Comparison of ENCODE assay signal across 13 cellular contexts in the genomic region with DNA sequence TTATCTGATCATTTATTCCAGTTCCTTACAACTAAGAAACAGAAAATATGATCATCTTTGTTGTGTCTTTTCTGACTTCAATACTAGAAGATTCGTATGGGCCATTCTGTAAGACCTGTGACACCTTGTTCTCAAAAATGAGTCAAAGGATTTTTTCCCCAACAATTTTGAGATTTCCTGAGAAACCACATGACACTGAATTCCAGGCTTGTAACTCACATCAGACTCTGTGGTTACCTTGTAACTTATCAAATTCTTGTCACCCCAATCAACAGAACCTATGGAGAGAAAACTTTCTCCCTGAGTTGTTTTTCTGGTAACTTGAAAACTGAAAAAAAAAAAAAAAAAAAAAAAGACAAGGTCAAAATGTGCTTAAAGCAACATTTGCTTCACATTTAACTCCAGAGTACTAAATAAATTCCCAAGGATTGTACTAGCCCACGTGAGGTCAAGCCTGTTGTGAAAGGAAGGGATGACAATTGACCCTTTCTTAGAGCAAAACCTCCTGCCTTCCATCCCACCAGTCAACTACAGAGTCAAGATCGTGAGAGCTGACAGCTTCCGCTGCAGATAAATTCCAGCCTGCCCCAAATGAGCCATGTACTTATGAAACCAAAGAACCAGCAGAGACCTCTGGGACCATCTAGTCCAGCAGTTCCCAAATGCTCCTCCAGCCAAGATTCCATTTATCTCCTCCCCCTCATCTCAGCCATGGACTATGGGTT.
DNase-seq lines count a peak whose midpoint lies in the region; ATAC-seq, FAIRE-seq and TF ChIP-seq lines count a peak whose summit lies in the region.
"Had no signal": no experiment of that assay in that cellular context is flagged by ENCODE, and none has a peak within 500 bp of the region (broad histone marks: within the 10 kb centered on the region; RNA-seq: fewer than 3 reads in every experiment).

No MANE protein-coding gene starts in this region.

- no peak for TF ChIP-seq POLR2A in endothelial cell of umbilical vein (IDR thresholded peaks at IDR 0.05; ENCODE audit: low read depth, low read length)

- POLR2A ChIA-PET in PC-3 (lab: Charles Lee; ENCODE audit: unreplicated experiment) (no interaction called here), endothelial cell of umbilical vein (lab: Charles Lee) (no interaction called here)

- peak; percentile 63 for DNase-seq in AG20443 (ENCODE audit: low spot score)
- DNase-seq in PC-3: peak; percentile 77
- peak; percentile 70 for DNase-seq in endothelial cell of umbilical vein (ENCODE audit: low read depth, low spot score)
- DNase-seq in left kidney (ENCODE audit: low read depth, low spot score): peak; percentile 38
- DNase-seq in GF-D8 (lab: John Stamatoyannopoulos, UW): no peak
- DNase-seq in ureter (ENCODE audit: low spot score): no peak
- DNase-seq: endodermal cell, NCI-H187 treated with DMSO at 0.1 percent for 48 hours, T-helper 2 cell, upper lobe of left lung had no signal

- peaks cover 2% of the 10 kb centered on the region; the same call in 1 of the 2 replicates for H3K36me3 ChIP-seq in PC-3 (ENCODE audit: low read depth, low read length)
- no peaks in the 10 kb centered on the region for H3K36me3 ChIP-seq in endothelial cell of umbilical vein (ENCODE audit: control insufficient read depth in 2 of 2, extremely low read depth in 1 of 2, insufficient read depth in 2 of 2, low read length in 2 of 2)
- H3K36me3 ChIP-seq: BLaER1 treated with 17β-estradiol and CSF1 and Interleukin-3, amounts not matched to agents 10 nM and 100 nM; upper lobe of left lung had no signal

- dilution Hi-C loops in endothelial cell of umbilical vein (cut with MboI; ENCODE audit: extremely low pct_ligation_motif_present, low sequenced_read_pairs): no loop called here

- H3K27ac ChIP-seq in PC-3 (ENCODE audit: low read length): peak overlapping the region; percentile 42
- peak overlapping the region; percentile 76 for H3K27ac ChIP-seq in endothelial cell of umbilical vein (ENCODE audit: insufficient read depth, low read depth, low read length)
- H3K27ac ChIP-seq: BLaER1 treated with 17β-estradiol and CSF1 and Interleukin-3, amounts not matched to agents 10 nM and 100 nM; upper lobe of left lung had no signal

- H3K4me1 ChIP-seq in PC-3 (ENCODE audit: insufficient read depth, low read length) (peaks cover 25% of the 10 kb centered on the region), endothelial cell of umbilical vein (ENCODE audit: control insufficient read depth, extremely low read depth, insufficient read depth, low read length) (peaks cover 31% of the 10 kb centered on the region)
- H3K4me1 ChIP-seq: BLaER1 treated with 17β-estradiol and CSF1 and Interleukin-3, amounts not matched to agents 10 nM and 100 nM; upper lobe of left lung had no signal

- H3K9me3 ChIP-seq in PC-3 (ENCODE audit: low read length): no peaks in the 10 kb centered on the region
- H3K9me3 ChIP-seq in endothelial cell of umbilical vein (replicated peaks; ENCODE audit: control insufficient read depth, insufficient read depth, low read length): no peaks in the 10 kb centered on the region
- H3K9me3 ChIP-seq: BLaER1 treated with 17β-estradiol and CSF1 and Interleukin-3, amounts not matched to agents 10 nM and 100 nM; upper lobe of left lung had no signal

- no peak for FAIRE-seq in endothelial cell of umbilical vein (lab: Jason Lieb, UNC)

- intact Hi-C loops in PC-3 (cut with micrococcal nuclease): loop anchor here (2.0 kb wide), 1 partner anchor 19 kb away; no protein-coding TSS in a partner anchor
- intact Hi-C loops in endothelial cell of umbilical vein (cut with micrococcal nuclease): no loop called here

- peak overlapping the region; percentile 84; the same call in 1 of the 2 replicates for H3K4me3 ChIP-seq in PC-3 (ENCODE audit: low read length)
- no peak overlapping the region for H3K4me3 ChIP-seq in endothelial cell of umbilical vein (replicated peaks in 1 of 3; ENCODE audit: insufficient read depth in 1 of 3, low read depth in 1 of 3, low read length in 3 of 3)
- H3K4me3 ChIP-seq: BLaER1 treated with 17β-estradiol and CSF1 and Interleukin-3, amounts not matched to agents 10 nM and 100 nM; upper lobe of left lung had no signal

- peaks cover 57% of the 10 kb centered on the region for H3K79me2 ChIP-seq in PC-3 (ENCODE audit: low read length)
- no peaks in the 10 kb centered on the region for H3K79me2 ChIP-seq in endothelial cell of umbilical vein (ENCODE audit: control insufficient read depth, insufficient read depth, low read length)

- TF ChIP-seq CTCF in PC-3 (conservative IDR thresholded peaks at IDR 0.05; ENCODE audit: low read depth, low read length) (no peak), endothelial cell of umbilical vein (IDR thresholded peaks at IDR 0.05; ENCODE audit: extremely low read depth in 1 of 2, insufficient read depth in 1 of 2, low read depth in 1 of 2, low read length in 2 of 2) (no peak)

- no peaks in the 10 kb centered on the region for H3K9me1 ChIP-seq in endothelial cell of umbilical vein (replicated peaks; ENCODE audit: control insufficient read depth, extremely low read depth, insufficient read depth, low read length)

- no TSS peak for BruUV-seq in PC-3 (replicated peaks; lab: Mats Ljungman, UMichigan)
- TSS peak; percentile 55 for BruUV-seq in endothelial cell of umbilical vein (replicated peaks; lab: Mats Ljungman, UMichigan)

- H2AFZ ChIP-seq in PC-3 (ENCODE audit: low read length): no peak overlapping the region
- H2AFZ ChIP-seq in endothelial cell of umbilical vein (ENCODE audit: low read depth, low read length): peak overlapping the region; percentile 9

- no peak overlapping the region for H3K9ac ChIP-seq in PC-3 (ENCODE audit: low read length)
- peak overlapping the region; percentile 8 for H3K9ac ChIP-seq in endothelial cell of umbilical vein (replicated peaks; ENCODE audit: extremely low read depth, insufficient read depth, low read length)
- H3K9ac ChIP-seq: BLaER1 treated with 17β-estradiol and CSF1 and Interleukin-3, amounts not matched to agents 10 nM and 100 nM had no signal

- CTCF ChIA-PET in PC-3 (lab: Charles Lee): no interaction called here
- CTCF ChIA-PET in endothelial cell of umbilical vein (lab: Charles Lee): interaction anchor here (1.0 to 1.5 kb wide), 5 partner anchors 21 to 202 kb away, joined by 3 to 5 read pairs (median 4); no protein-coding TSS in a partner anchor

- H3K4me2 ChIP-seq in PC-3 (ENCODE audit: low read length) (peak overlapping the region; percentile 98), endothelial cell of umbilical vein (ENCODE audit: insufficient read depth, low read length) (peak overlapping the region; percentile 17)
- H3K4me2 ChIP-seq: BLaER1 treated with 17β-estradiol and CSF1 and Interleukin-3, amounts not matched to agents 10 nM and 100 nM had no signal

- H3K27me3 ChIP-seq in PC-3 (ENCODE audit: low read length) (no peaks in the 10 kb centered on the region), endothelial cell of umbilical vein (ENCODE audit: control insufficient read depth in 2 of 2, insufficient read depth in 2 of 2, low read length in 2 of 2) (no peaks in the 10 kb centered on the region)
- H3K27me3 ChIP-seq: BLaER1 treated with 17β-estradiol and CSF1 and Interleukin-3, amounts not matched to agents 10 nM and 100 nM; upper lobe of left lung had no signal

- no peaks in the 10 kb centered on the region for H3F3A ChIP-seq in PC-3 (ENCODE audit: low read length, unreplicated experiment)

- ATAC-seq in PC-3: peak; percentile 52
- ATAC-seq in HG03432 (IDR thresholded peaks at IDR 0.05; ENCODE audit: unreplicated experiment): no peak
- ATAC-seq in HG03196 (IDR thresholded peaks at IDR 0.05; ENCODE audit: unreplicated experiment): no peak

- no peaks in the 10 kb centered on the region for H3K9me2 ChIP-seq in PC-3 (replicated peaks; ENCODE audit: low read length)

- H4K20me1 ChIP-seq in PC-3 (ENCODE audit: low read length) (no peaks in the 10 kb centered on the region), endothelial cell of umbilical vein (replicated peaks; ENCODE audit: control insufficient read depth, extremely low read depth, insufficient read depth, low read length) (no peaks in the 10 kb centered on the region)
- H4K20me1 ChIP-seq: BLaER1 treated with 17β-estradiol and CSF1 and Interleukin-3, amounts not matched to agents 10 nM and 100 nM had no signal

TF ChIP-seq in endothelial cell of umbilical vein, 7 proteins besides CTCF, POLR2A, EP300 and RAD21:
- TF ChIP-seq GATA2 (IDR thresholded peaks at IDR 0.05; ENCODE audit: insufficient read depth, insufficient read length, low read depth, low read length): peak; percentile 40
- peak; percentile 7 for TF ChIP-seq JUN (IDR thresholded peaks at IDR 0.05; ENCODE audit: borderline replicate concordance, insufficient read depth, insufficient read length, low read depth)
- peak; percentile 57 for TF ChIP-seq FOS (IDR thresholded peaks at IDR 0.05; ENCODE audit: borderline replicate concordance, insufficient read depth, low read length)
- peak; percentile 27 for TF ChIP-seq POLR2AphosphoS5 (IDR thresholded peaks at IDR 0.05; ENCODE audit: insufficient read depth, low read depth, low read length)
- TF ChIP-seq MYC (IDR thresholded peaks at IDR 0.05; ENCODE audit: low read depth, low read length): no peak
TF ChIP-seq in endothelial cell of umbilical vein: peak in this region for 4.

Comparison
In these comparisons a context has a peak if more than half of its experiments do, and no peak if none do; other contexts are left out.
1. DNase-seq: peak in AG20443 (single experiment), PC-3 (single experiment), endothelial cell of umbilical vein (single experiment) and left kidney (single experiment); none in GF-D8 (single experiment) and ureter (single experiment).